ENCODE assay signal across 21 cellular contexts in the genomic region with DNA sequence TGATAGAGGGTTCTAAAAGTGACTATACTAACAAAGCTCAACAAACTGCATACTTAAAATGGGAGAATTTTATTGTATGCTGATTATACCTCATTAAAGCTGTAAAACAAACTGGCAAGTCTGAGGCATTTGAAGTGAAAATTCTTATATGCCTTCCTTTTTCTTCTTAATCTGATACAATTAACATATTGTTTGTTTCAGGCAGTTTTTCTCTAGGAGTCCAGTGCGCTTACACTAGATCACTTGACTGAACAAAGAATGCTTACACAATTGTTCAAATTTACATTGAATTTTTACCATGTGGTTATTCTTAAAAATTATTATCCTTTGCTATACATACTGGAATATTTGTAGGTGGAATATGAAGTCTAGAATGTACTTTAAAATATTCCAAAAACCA.
"Had no signal": no experiment of that assay in that cellular context is flagged by ENCODE, and none has a peak within 500 bp of the region (broad histone marks: within the 10 kb centered on the region; RNA-seq: fewer than 3 reads in every experiment).

No MANE protein-coding gene starts in this region.

- H3K27me3 Mint-ChIP-seq: dendritic cell treated with granulocyte-macrophage colony-stimulating factor and Interleukin-4, amounts not matched to agents 40 ng/mL and 50 ng/mL, for 4 days; effector memory CD8-positive, alpha-beta T cell; memory B cell; type B pancreatic cell had no signal

- H3K36me3 Mint-ChIP-seq: natural killer cell had no signal

- H3K4me1 ChIP-seq: esophagus muscularis mucosa, gastroesophageal sphincter, left ventricle myocardium inferior, lower lobe of right lung, right atrium auricular region, suprapubic skin, thyroid gland had no signal

- H3K9me3 ChIP-seq: esophagus muscularis mucosa, gastroesophageal sphincter, left ventricle myocardium inferior, lower lobe of right lung, right atrium auricular region, suprapubic skin, thyroid gland had no signal

- DNase-seq: effector memory CD8-positive, alpha-beta T cell; glutamatergic neuron; immature natural killer cell; left ventricle myocardium inferior; lower lobe of right lung; natural killer cell; posterior cingulate gyrus; small intestine; stimulated activated CD4-positive, alpha-beta T cell treated with anti-CD3 and anti-CD28 coated beads, Interleukin-12 subunit alpha, Interleukin-12 subunit beta, amount 100 ng/mL, for 4 hours; stimulated activated naive CD4-positive, alpha-beta T cell; thyroid gland had no signal

- H3K27me3 ChIP-seq: esophagus muscularis mucosa, gastroesophageal sphincter, right atrium auricular region, suprapubic skin, thyroid gland had no signal

- H3K9me3 Mint-ChIP-seq: dendritic cell treated with granulocyte-macrophage colony-stimulating factor and Interleukin-4, amounts not matched to agents 40 ng/mL and 50 ng/mL, for 4 days; effector memory CD8-positive, alpha-beta T cell; immature natural killer cell; natural killer cell; type B pancreatic cell had no signal

- ATAC-seq: effector memory CD8-positive, alpha-beta T cell; gastroesophageal sphincter; lower lobe of right lung; natural killer cell had no signal

- H3K4me1 Mint-ChIP-seq: mesothelial cell of epicardium, neural crest cell had no signal

- H3K27ac Mint-ChIP-seq: dendritic cell treated with granulocyte-macrophage colony-stimulating factor and Interleukin-4, amounts not matched to agents 40 ng/mL and 50 ng/mL, for 4 days; effector memory CD8-positive, alpha-beta T cell; memory B cell; mesothelial cell of epicardium; type B pancreatic cell had no signal

- H3K27ac ChIP-seq: epithelial cell of prostate, esophagus muscularis mucosa, gastroesophageal sphincter, left ventricle myocardium inferior, lower lobe of right lung, right atrium auricular region, suprapubic skin, thyroid gland had no signal

- H3K4me3 ChIP-seq: esophagus muscularis mucosa, gastroesophageal sphincter, left ventricle myocardium inferior, lower lobe of right lung, right atrium auricular region, suprapubic skin, thyroid gland had no signal

- H3K4me3 Mint-ChIP-seq: dendritic cell treated with granulocyte-macrophage colony-stimulating factor and Interleukin-4, amounts not matched to agents 40 ng/mL and 50 ng/mL, for 4 days; effector memory CD8-positive, alpha-beta T cell; immature natural killer cell; memory B cell; mesothelial cell of epicardium; natural killer cell; neural crest cell; type B pancreatic cell had no signal
